ENCODE assay signal across 8 cellular contexts in the genomic region with DNA sequence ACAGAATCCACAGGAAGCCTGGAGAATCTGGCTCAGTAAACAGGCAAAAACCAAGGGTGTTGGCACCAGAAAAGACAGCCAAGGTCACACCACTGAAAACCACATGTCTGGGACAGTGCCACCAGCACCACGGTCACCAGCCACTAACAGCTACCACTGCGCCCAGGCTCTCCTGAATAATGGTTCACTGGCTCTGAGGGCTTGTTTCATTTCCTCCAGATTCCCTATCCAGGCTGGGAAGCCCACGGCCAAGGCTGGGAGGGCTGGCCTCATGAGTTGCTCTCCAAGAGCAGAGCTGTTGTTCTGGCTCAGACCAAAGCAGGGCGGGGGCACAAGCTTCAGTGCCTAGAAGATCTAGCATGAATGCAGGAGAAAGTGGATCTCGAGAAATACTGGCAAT. TPM values are rescaled to one million over a fixed set of nuclear protein-coding genes. Genes with fewer than 3 reads are reported as not detected.
A peak's percentile ranks its signal among the peaks of the same experiment; 100 is the strongest.
DNase-seq lines count a peak whose midpoint lies in the region; ATAC-seq and TF ChIP-seq lines count a peak whose summit lies in the region.

No MANE protein-coding gene starts in this region.

- peak overlapping the region; percentile 88 for H3K27ac Mint-ChIP-seq in mesothelial cell of epicardium

- DNase-seq in AG04450 (ENCODE audit: low read depth, low spot score) (no peak), NCI-H1092 treated with DMSO at 0.1 percent for 48 hours (lab: John Stamatoyannopoulos, UW) (peak; percentile 72), brain microvascular endothelial cell (peak; percentile 20), mesothelial cell of epicardium (ENCODE audit: low spot score in 2 of 2, unreplicated experiment in 2 of 2) (no peak), HT-29 (ENCODE audit: low spot score) (no peak), dedifferentiated amniotic fluid mesenchymal stem cell (ENCODE audit: extremely low spot score) (no peak)

- in situ Hi-C loops in brain microvascular endothelial cell (cut with HindIII; ENCODE audit: low pct_ligation_motif_present, low sequenced_read_pairs): no loop called here

- POLR2A ChIA-PET in AG04450 (lab: Yijun Ruan, JAX): no interaction called here

- H3K4me3 Mint-ChIP-seq in mesothelial cell of epicardium: no peak overlapping the region

- no peak for ATAC-seq in HG03095 (IDR thresholded peaks at IDR 0.05; ENCODE audit: unreplicated experiment)
- ATAC-seq in HG02885 (IDR thresholded peaks at IDR 0.05; ENCODE audit: poor library complexity, unreplicated experiment): no peak

- H3K36me3 ChIP-seq in brain microvascular endothelial cell (replicated peaks): no peaks in the 10 kb centered on the region

- no peaks in the 10 kb centered on the region for H3K9me3 ChIP-seq in AG04450 (ENCODE audit: control insufficient read depth, insufficient read depth, low read length)

- TF ChIP-seq CTCF in AG04450 (IDR thresholded peaks at IDR 0.05; ENCODE audit: low read depth, low read length) (no peak), brain microvascular endothelial cell (IDR thresholded peaks at IDR 0.05; ENCODE audit: low read depth, low read length, missing control alignments) (no peak), mesothelial cell of epicardium (IDR thresholded peaks at IDR 0.05; ENCODE audit: unreplicated experiment) (no peak)

- CTCF ChIA-PET in AG04450 (lab: Charles Lee): interaction anchor here (1.2 kb wide), 1 partner anchor 13 kb away, joined by 3 read pairs; no protein-coding TSS in a partner anchor

- H3K27ac ChIP-seq in AG04450 (ENCODE audit: low read depth, low read length) (peak overlapping the region; percentile 12), brain microvascular endothelial cell (no peak overlapping the region)

- H3K9me3 Mint-ChIP-seq in mesothelial cell of epicardium: peaks cover 4% of the 10 kb centered on the region

- H3K4me1 Mint-ChIP-seq in mesothelial cell of epicardium: peaks cover 53% of the 10 kb centered on the region

- no peaks in the 10 kb centered on the region for H3K36me3 Mint-ChIP-seq in mesothelial cell of epicardium

- no peak overlapping the region for H3K4me3 ChIP-seq in AG04450 (ENCODE audit: low read depth, low read length)
- no peak overlapping the region for H3K4me3 ChIP-seq in brain microvascular endothelial cell (ENCODE audit: low read depth, low read length)

- H3K27me3 ChIP-seq in AG04450 (ENCODE audit: control insufficient read depth, insufficient read depth, low read length) (no peaks in the 10 kb centered on the region), brain microvascular endothelial cell (replicated peaks) (no peaks in the 10 kb centered on the region)

- no peaks in the 10 kb centered on the region for H3K27me3 Mint-ChIP-seq in mesothelial cell of epicardium (ENCODE audit: low read depth)

RNA-seq across cellular contexts. Expression of gene PTGFRN, which starts 54.5 kb away (rescaled TPM):
- 0.31 and 0.46 TPM in 2 replicates for polyA plus RNA-seq in AG04450 (2011; rRNA removed)
- polyA minus RNA-seq in AG04450 (2011; rRNA and poly(A)+ RNA removed): 0.28 and 0.43 TPM in 2 replicates
- total RNA-seq in mesothelial cell of epicardium: 100 to 108 TPM (median 106 TPM) in 3 replicates
- 26.1 and 35.2 TPM in 2 replicates for total RNA-seq in HT-29 (2014; rRNA removed; shearing (Covaris generic))

Comparison
In these comparisons a context has a peak if more than half of its experiments do, and no peak if none do; other contexts are left out.
1. DNase-seq: peak in NCI-H1092 treated with DMSO at 0.1 percent for 48 hours (single experiment) and brain microvascular endothelial cell (single experiment); none in AG04450 (single experiment), mesothelial cell of epicardium (0 of 2), HT-29 (single experiment) and dedifferentiated amniotic fluid mesenchymal stem cell (single experiment).